In genomic region chr17:76585649-76586593, GRCh38 we compare ENCODE assay signal across 8 cellular contexts. TPM values are rescaled to one million over a fixed set of nuclear protein-coding genes. Genes with fewer than 3 reads are reported as not detected.
DNase-seq lines count a peak whose midpoint lies in the region; ATAC-seq and TF ChIP-seq lines count a peak whose summit lies in the region.

Gene ST6GALNAC2, minus strand, starts transcription at chr17:76585860. Its CDS starts 52 bp downstream, at chr17:76585808.

- CTCF ChIA-PET in activated naive CD4-positive, alpha-beta T cell treated with anti-CD3 and anti-CD28 coated beads, Interleukin-2, amount 10 ng/mL, durations not matched to agents 7 days and 5 days (lab: Charles Lee): interaction anchor here (1.1 to 1.6 kb wide), 3 partner anchors 26 to 40 kb away, joined by 3 to 4 read pairs (median 3); no protein-coding TSS in a partner anchor

- no peaks in the 10 kb centered on the region for H3K4me1 ChIP-seq in cardiac muscle cell (ENCODE audit: low read depth)

- no peaks in the 10 kb centered on the region for H3K9me3 ChIP-seq in cardiac muscle cell (ENCODE audit: low read depth)

- H3K4me3 Mint-ChIP-seq in activated naive CD4-positive, alpha-beta T cell treated with anti-CD3 and anti-CD28 coated beads, Interleukin-2, amount 10 ng/mL, durations not matched to agents 7 days and 5 days: peak within 1 kb of the TSS; percentile 60
- peak within 1 kb of the TSS; percentile 69 for H3K4me3 Mint-ChIP-seq in osteocyte (ENCODE audit: unreplicated experiment)

- no peaks in the 10 kb centered on the region for H3K9me3 Mint-ChIP-seq in activated naive CD4-positive, alpha-beta T cell treated with anti-CD3 and anti-CD28 coated beads, Interleukin-2, amount 10 ng/mL, durations not matched to agents 7 days and 5 days
- H3K9me3 Mint-ChIP-seq in osteocyte (ENCODE audit: unreplicated experiment): no peaks in the 10 kb centered on the region

- H3K4me3 ChIP-seq in GM12864 (ENCODE audit: low read depth, low read length): peak within 1 kb of the TSS; percentile 38
- H3K4me3 ChIP-seq in cardiac muscle cell: peak within 1 kb of the TSS; percentile 27

- DNase-seq in GM12864 (ENCODE audit: low read depth) (no peak), NOMO-1 (lab: John Stamatoyannopoulos, UW; ENCODE audit: unreplicated experiment in 2 of 2) (peak; percentile 62 to 78), cardiac muscle cell (ENCODE audit: low read depth in 1 of 2, low spot score in 1 of 2) (peak in 1 of 2 donors; percentile 84), osteocyte (ENCODE audit: extremely low spot score, unreplicated experiment) (peak; percentile 87), superior temporal gyrus (ENCODE audit: extremely low spot score) (no peak)
- peak; percentile 48 for DNase-seq in activated naive CD4-positive, alpha-beta T cell treated with anti-CD3 and anti-CD28 coated beads, Interleukin-2, amount 10 ng/mL, durations not matched to agents 7 days and 5 days

- TF ChIP-seq CTCF in 22Rv1 (IDR thresholded peaks at IDR 0.05) (peak; percentile 52; the same call in 1 of the 2 replicates), GM12864 (IDR thresholded peaks at IDR 0.05; ENCODE audit: low read depth, low read length, missing control alignments) (peak; percentile 16), cardiac muscle cell (IDR thresholded peaks at IDR 0.05; ENCODE audit: low read depth, low read length) (peak; percentile 23), osteocyte (IDR thresholded peaks at IDR 0.05) (peak; percentile 28)

- H3K4me1 Mint-ChIP-seq in activated naive CD4-positive, alpha-beta T cell treated with anti-CD3 and anti-CD28 coated beads, Interleukin-2, amount 10 ng/mL, durations not matched to agents 7 days and 5 days: peaks cover 18% of the 10 kb centered on the region
- H3K4me1 Mint-ChIP-seq in osteocyte (ENCODE audit: unreplicated experiment): peaks cover 15% of the 10 kb centered on the region

- ATAC-seq in HG03175 (IDR thresholded peaks at IDR 0.05; ENCODE audit: unreplicated experiment): no peak

- H3K36me3 ChIP-seq in cardiac muscle cell: no peaks in the 10 kb centered on the region

- H3K36me3 Mint-ChIP-seq in activated naive CD4-positive, alpha-beta T cell treated with anti-CD3 and anti-CD28 coated beads, Interleukin-2, amount 10 ng/mL, durations not matched to agents 7 days and 5 days: no peaks in the 10 kb centered on the region
- H3K36me3 Mint-ChIP-seq in osteocyte (ENCODE audit: unreplicated experiment): no peaks in the 10 kb centered on the region

- H3K27me3 Mint-ChIP-seq in activated naive CD4-positive, alpha-beta T cell treated with anti-CD3 and anti-CD28 coated beads, Interleukin-2, amount 10 ng/mL, durations not matched to agents 7 days and 5 days: peaks cover 99% of the 10 kb centered on the region
- peaks cover 6% of the 10 kb centered on the region for H3K27me3 Mint-ChIP-seq in osteocyte (ENCODE audit: unreplicated experiment)

- H3K27ac ChIP-seq in 22Rv1: peak within 1 kb of the TSS; percentile 29
- no peak within 1 kb of the TSS for H3K27ac ChIP-seq in cardiac muscle cell

- H3K27ac Mint-ChIP-seq in activated naive CD4-positive, alpha-beta T cell treated with anti-CD3 and anti-CD28 coated beads, Interleukin-2, amount 10 ng/mL, durations not matched to agents 7 days and 5 days: no peak within 1 kb of the TSS
- H3K27ac Mint-ChIP-seq in osteocyte (ENCODE audit: unreplicated experiment): no peak within 1 kb of the TSS

- peaks cover 39% of the 10 kb centered on the region for H3K27me3 ChIP-seq in cardiac muscle cell

RNA-seq across cellular contexts. Expression of gene ST6GALNAC2, which starts in this region (rescaled TPM):
- total RNA-seq in cardiac muscle cell: 0.11 and 1.0 TPM in 2 replicates
- 0.27 and 0.88 TPM in 2 replicates for polyA plus RNA-seq in cardiac muscle cell
- total RNA-seq in osteocyte: 1.9 and 3.3 TPM in 2 replicates

Comparison
In these comparisons a context has a peak if more than half of its experiments do, and no peak if none do; other contexts are left out.
1. DNase-seq: peak in NOMO-1 (2 of 2), activated naive CD4-positive, alpha-beta T cell treated with anti-CD3 and anti-CD28 coated beads, Interleukin-2, amount 10 ng/mL, durations not matched to agents 7 days and 5 days (single experiment) and osteocyte (single experiment); none in GM12864 (single experiment) and superior temporal gyrus (single experiment).
2. Peak in every context shown above with its lines, with median percentiles within 50 percentile points of each other: CTCF ChIP-seq.